In genomic region chr20:56427797-56428196, GRCh38 we compare ENCODE assay signal across 21 cellular contexts. TPM values are rescaled to one million over a fixed set of nuclear protein-coding genes. Genes with fewer than 3 reads are reported as not detected.
DNase-seq lines count a peak whose midpoint lies in the region; ATAC-seq and TF ChIP-seq lines count a peak whose summit lies in the region.
"Had no signal": no experiment of that assay in that cellular context is flagged by ENCODE, and none has a peak within 500 bp of the region (broad histone marks: within the 10 kb centered on the region; RNA-seq: fewer than 3 reads in every experiment).

No MANE protein-coding gene starts in this region.

- WGBS in upper lobe of left lung, 2 donors = 54 to 68% methylated on average over 4 of the region's 4 CpGs

- POLR2A ChIA-PET in MCF 10A (lab: Yijun Ruan, JAX) = interaction anchor here (1.0 kb wide), 1 partner anchor 41 kb away, joined by 5 read pairs; the partner anchor contains the start of gene RTF2

- peaks cover 3% of the 10 kb centered on the region for H3K27me3 Mint-ChIP-seq in MCF 10A (ENCODE audit: insufficient read depth, unreplicated experiment)
- H3K27me3 Mint-ChIP-seq in dendritic cell treated with granulocyte-macrophage colony-stimulating factor and Interleukin-4, amounts not matched to agents 40 ng/mL and 50 ng/mL, for 4 days = peaks cover 4% of the 10 kb centered on the region
- H3K27me3 Mint-ChIP-seq: activated naive CD8-positive, alpha-beta T cell treated with anti-CD3 and anti-CD28 coated beads, Interleukin-2, amount 10 ng/mL, durations not matched to agents 7 days and 5 days had no signal

- H3K27ac ChIP-seq in breast epithelium (no peak overlapping the region), upper lobe of left lung (peak overlapping the region; percentile 17 to 54 (median 30))
- H3K27ac ChIP-seq: cardiac muscle cell, Peyer's patch, right lobe of liver had no signal

- CTCF ChIA-PET in MCF 10A (lab: Yijun Ruan, JAX) = interaction anchor here (0.6 to 0.7 kb wide), 2 partner anchors 42 to 149 kb away, joined by 4 read pairs; no protein-coding TSS in a partner anchor

- H3K36me3 Mint-ChIP-seq in MCF 10A (ENCODE audit: insufficient read depth, unreplicated experiment) = no peaks in the 10 kb centered on the region
- H3K36me3 Mint-ChIP-seq in dendritic cell treated with granulocyte-macrophage colony-stimulating factor and Interleukin-4, amounts not matched to agents 40 ng/mL and 50 ng/mL, for 4 days (ENCODE audit: low read depth) = peaks cover 53% of the 10 kb centered on the region

- H3K27me3 ChIP-seq in breast epithelium (no peaks in the 10 kb centered on the region), upper lobe of left lung (no peaks in the 10 kb centered on the region)
- H3K27me3 ChIP-seq: MG63, Peyer's patch, right lobe of liver had no signal

- H3K36me3 ChIP-seq in breast epithelium = no peaks in the 10 kb centered on the region
- no peaks in the 10 kb centered on the region for H3K36me3 ChIP-seq in upper lobe of left lung
- H3K36me3 ChIP-seq: cardiac muscle cell, Peyer's patch, right lobe of liver had no signal

- H3K4me3 ChIP-seq in breast epithelium (no peak overlapping the region), upper lobe of left lung (no peak overlapping the region)
- H3K4me3 ChIP-seq: cardiac muscle cell, MG63, Peyer's patch, right lobe of liver had no signal

- H3K4me1 Mint-ChIP-seq in MCF 10A (ENCODE audit: insufficient read depth, unreplicated experiment) = peaks cover 19% of the 10 kb centered on the region
- peaks cover 78% of the 10 kb centered on the region for H3K4me1 Mint-ChIP-seq in dendritic cell treated with granulocyte-macrophage colony-stimulating factor and Interleukin-4, amounts not matched to agents 40 ng/mL and 50 ng/mL, for 4 days (ENCODE audit: low read depth)

- DNase-seq in MCF 10A (ENCODE audit: unreplicated experiment) (no peak), breast epithelium (ENCODE audit: low spot score in 2 of 2) (no peak), SKM-1 treated with dmso at 0.1 percent for 144 hours (lab: John Stamatoyannopoulos, UW; ENCODE audit: unreplicated experiment) (peak; percentile 76), upper lobe of left lung (peak in 1 of 2 donors; percentile 16), hypothalamus (lab: John Stamatoyannopoulos, UW) (no peak)
- DNase-seq in activated CD4-positive, alpha-beta T cell treated with anti-CD3 and anti-CD28 coated beads for 48 hours = no peak
- DNase-seq: activated naive CD8-positive, alpha-beta T cell treated with anti-CD3 and anti-CD28 coated beads, Interleukin-2, amount 10 ng/mL, durations not matched to agents 7 days and 5 days; DMS 273 treated with DMSO at 0.1 percent for 48 hours; effector CD8-positive, alpha-beta T cell; MG63; NCI-H2029; NCI-H526; Peyer's patch; stimulated activated CD4-positive, alpha-beta T cell treated with anti-CD3 and anti-CD28 coated beads, Interleukin-2, amount 100 ng/mL, for 24 hours; SW 1271 had no signal

- H3K9me3 ChIP-seq in breast epithelium (no peaks in the 10 kb centered on the region), upper lobe of left lung (no peaks in the 10 kb centered on the region)
- H3K9me3 ChIP-seq: MG63, Peyer's patch, right lobe of liver had no signal

- BruUV-seq in MCF 10A (replicated peaks; lab: Mats Ljungman, UMichigan) = no TSS peak

- no peak for TF ChIP-seq POLR2A in breast epithelium (IDR thresholded peaks at IDR 0.05)
- no peak for TF ChIP-seq POLR2A in upper lobe of left lung (IDR thresholded peaks at IDR 0.05)

- intact Hi-C loops in MCF 10A (cut with micrococcal nuclease) = no loop called here
- intact Hi-C loops in breast epithelium (cut with DNase I; ENCODE audit: low total_unique reads) = no loop called here
- intact Hi-C loops in dendritic cell treated with granulocyte-macrophage colony-stimulating factor and Interleukin-4, amounts not matched to agents 40 ng/mL and 50 ng/mL, for 4 days (cut with micrococcal nuclease) = no loop called here

- H3K9me3 Mint-ChIP-seq in MCF 10A (ENCODE audit: unreplicated experiment) = no peaks in the 10 kb centered on the region
- no peaks in the 10 kb centered on the region for H3K9me3 Mint-ChIP-seq in dendritic cell treated with granulocyte-macrophage colony-stimulating factor and Interleukin-4, amounts not matched to agents 40 ng/mL and 50 ng/mL, for 4 days
- H3K9me3 Mint-ChIP-seq: activated naive CD8-positive, alpha-beta T cell treated with anti-CD3 and anti-CD28 coated beads, Interleukin-2, amount 10 ng/mL, durations not matched to agents 7 days and 5 days had no signal

- no peak for TF ChIP-seq EP300 in upper lobe of left lung (IDR thresholded peaks at IDR 0.05)

- no peaks in the 10 kb centered on the region for H3K4me1 ChIP-seq in breast epithelium
- peaks cover 25 to 46% (median 33%) of the 10 kb centered on the region in 4 donors for H3K4me1 ChIP-seq in upper lobe of left lung

- ATAC-seq in upper lobe of left lung (ENCODE audit: low FRiP score in 2 of 2) (no peak), HG03342 (IDR thresholded peaks at IDR 0.05; ENCODE audit: unreplicated experiment) (no peak)
- ATAC-seq: activated CD4-positive, CD25-positive, alpha-beta regulatory T cell treated with anti-CD3 and anti-CD28 coated beads, Interleukin-2, amount 50 U/mL, for 24 hours; right lobe of liver had no signal

- TF ChIP-seq CTCF in MCF 10A (IDR thresholded peaks at IDR 0.05; ENCODE audit: unreplicated experiment) (no peak), breast epithelium (IDR thresholded peaks at IDR 0.05) (no peak), upper lobe of left lung (IDR thresholded peaks at IDR 0.05) (no peak)

- H3K27ac Mint-ChIP-seq in MCF 10A (ENCODE audit: low read depth, unreplicated experiment) = peak overlapping the region; percentile 60
- peak overlapping the region; percentile 50 for H3K27ac Mint-ChIP-seq in dendritic cell treated with granulocyte-macrophage colony-stimulating factor and Interleukin-4, amounts not matched to agents 40 ng/mL and 50 ng/mL, for 4 days
- H3K27ac Mint-ChIP-seq: activated naive CD8-positive, alpha-beta T cell treated with anti-CD3 and anti-CD28 coated beads, Interleukin-2, amount 10 ng/mL, durations not matched to agents 7 days and 5 days had no signal

- no peak overlapping the region for H3K4me3 Mint-ChIP-seq in MCF 10A (ENCODE audit: unreplicated experiment)
- peak overlapping the region; percentile 11 for H3K4me3 Mint-ChIP-seq in dendritic cell treated with granulocyte-macrophage colony-stimulating factor and Interleukin-4, amounts not matched to agents 40 ng/mL and 50 ng/mL, for 4 days
- H3K4me3 Mint-ChIP-seq: activated naive CD8-positive, alpha-beta T cell treated with anti-CD3 and anti-CD28 coated beads, Interleukin-2, amount 10 ng/mL, durations not matched to agents 7 days and 5 days had no signal

RNA-seq across cellular contexts. Expression of gene CASS4, which starts 15.7 kb away (rescaled TPM):
- not detected in 2 replicates for total RNA-seq in MCF 10A (2022)
- 1 to 10 TPM; 1.6 to 3.4 (median 2.2) TPM for total RNA-seq in breast epithelium
- total RNA-seq in upper lobe of left lung = 10 to 100 TPM; 13.4 to 31.4 (median 19.5) TPM
- total RNA-seq: HT1080 had no signal

RNA-seq across cellular contexts. Expression of gene CSTF1, which starts 35.4 kb away (rescaled TPM):
- total RNA-seq in MCF 10A (2022) (30.1 and 35.1 TPM in 2 replicates), breast epithelium (10 to 100 TPM; 17.1 to 53.4 (median 35.7) TPM), upper lobe of left lung (10 to 100 TPM in 5 of 6 donors, 1 to 10 TPM in 1; 3.3 to 30.5 (median 22.5) TPM)

RNA-seq across cellular contexts. Expression of gene AURKA, which starts 35.8 kb away (rescaled TPM):
- total RNA-seq in MCF 10A (2022) (65.8 and 75.3 TPM in 2 replicates), breast epithelium (1 to 10 TPM in 2 of 3 donors, under 1 TPM in 1; 0.98 to 2.2 (median 1.6) TPM), upper lobe of left lung (1 to 10 TPM in 4 of 6 donors, under 1 TPM in 1, not detected in 1; 0.44 to 3.9 (median 3.3) TPM)

RNA-seq across cellular contexts. Expression of gene RTF2, which starts 40.6 kb away (rescaled TPM):
- total RNA-seq in MCF 10A (2022) = 66.4 and 72.8 TPM in 2 replicates
- 10 to 100 TPM; 58.0 to 80.0 (median 66.3) TPM for total RNA-seq in breast epithelium
- total RNA-seq in upper lobe of left lung = 10 to 100 TPM; 35.6 to 87.8 (median 63.5) TPM

Comparison
In these comparisons a context has a peak if more than half of its experiments do, and no peak if none do; other contexts are left out.
1. RNA of gene AURKA, which starts 35.8 kb away (total RNA-seq): 65.8 to 75.3 TPM in MCF 10A; 0.44 to 3.9 TPM in upper lobe of left lung and 0.98 to 2.2 TPM in breast epithelium; every median in the first group is over 10 times any median in the second.
2. H3K27ac ChIP-seq: peak in upper lobe of left lung (4 of 4); none in breast epithelium (0 of 2).